2 cellular contexts compared by ENCODE assay signal in genomic region chr3:158105124-158105709, GRCh38.
TF ChIP-seq lines count a peak whose summit lies in the region.

No MANE protein-coding gene starts in this region.

TF ChIP-seq in IMR-90, 13 proteins besides CTCF, POLR2A, EP300 and RAD21:
- TF ChIP-seq FOS (IDR thresholded peaks at IDR 0.05; ENCODE audit: low read depth, low read length) (no peak), SMC3 (IDR thresholded peaks at IDR 0.05; ENCODE audit: low read depth, low read length) (no peak), USF2 (IDR thresholded peaks at IDR 0.05; ENCODE audit: low read depth, low read length) (no peak), BHLHE40 (IDR thresholded peaks at IDR 0.05; ENCODE audit: low read depth, low read length) (no peak), RFX5 (IDR thresholded peaks at IDR 0.05; ENCODE audit: low read depth, low read length) (no peak), CEBPB (IDR thresholded peaks at IDR 0.05; ENCODE audit: low read depth, low read length) (no peak), MXI1 (IDR thresholded peaks at IDR 0.05; ENCODE audit: borderline replicate concordance, low read depth, low read length) (no peak), NFE2L2 (IDR thresholded peaks at IDR 0.05; ENCODE audit: low read depth, low read length) (no peak), ELK1 (IDR thresholded peaks at IDR 0.05; ENCODE audit: borderline replicate concordance, low read depth, low read length) (no peak), MAFK (IDR thresholded peaks at IDR 0.05; ENCODE audit: low read depth, low read length) (no peak), CHD1 (IDR thresholded peaks at IDR 0.05; ENCODE audit: low read depth, low read length) (no peak), RCOR1 (IDR thresholded peaks at IDR 0.05; ENCODE audit: insufficient replicate concordance, low read length) (no peak), MAZ (IDR thresholded peaks at IDR 0.05; ENCODE audit: borderline replicate concordance, low read depth, low read length) (no peak)

TF ChIP-seq in GM12878, 131 proteins besides CTCF, POLR2A, EP300 and RAD21:
- TF ChIP-seq REST (IDR thresholded peaks at IDR 0.05; ENCODE audit: low read depth, low read length) = no peak
- no peak for TF ChIP-seq SIN3A (IDR thresholded peaks at IDR 0.05; ENCODE audit: low read depth, low read length)
- TF ChIP-seq NBN (IDR thresholded peaks at IDR 0.05) = no peak
- TF ChIP-seq HDGF (IDR thresholded peaks at IDR 0.05) = no peak
- TF ChIP-seq IKZF1 (conservative IDR thresholded peaks at IDR 0.05) = 0 out of 2 replicates have a peak, but pooled peaks have one; percentile 1
- TF ChIP-seq BHLHE40 (IDR thresholded peaks at IDR 0.05; ENCODE audit: borderline replicate concordance in 1 of 2, low read depth in 2 of 2, low read length in 1 of 2) = no peak
